ENCODE assay signal across 23 cellular contexts in the genomic region with DNA sequence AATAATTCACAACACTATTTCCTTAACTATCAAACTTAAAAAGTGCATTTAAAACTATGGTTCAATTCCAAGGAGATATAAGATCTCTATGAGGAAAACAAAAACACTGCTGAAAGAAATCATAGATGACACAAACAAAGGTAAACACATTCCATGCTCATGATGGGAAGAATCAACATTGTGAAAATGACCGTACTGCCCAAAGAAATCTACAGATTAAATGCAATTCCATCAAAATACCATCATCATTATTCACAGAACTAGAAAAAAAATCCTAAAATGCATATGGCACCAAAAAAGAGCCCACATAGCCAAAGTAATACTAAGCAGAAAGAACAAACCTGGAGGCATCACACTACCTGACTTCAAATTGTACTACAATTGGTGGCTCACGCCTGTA.
"Had no signal": no experiment of that assay in that cellular context is flagged by ENCODE, and none has a peak within 500 bp of the region (broad histone marks: within the 10 kb centered on the region; RNA-seq: fewer than 3 reads in every experiment).

No MANE protein-coding gene starts in this region.

- H3K4me3 ChIP-seq: cardiac muscle cell, thoracic aorta, upper lobe of left lung had no signal

- H3K27me3 ChIP-seq: cardiac muscle cell, upper lobe of left lung had no signal

- H3K4me1 ChIP-seq: upper lobe of left lung had no signal

- H3K36me3 ChIP-seq: cardiac muscle cell, thoracic aorta, upper lobe of left lung had no signal

- ATAC-seq: activated CD4-positive, alpha-beta T cell treated with anti-CD3 and anti-CD28 coated beads for 36 hours; activated T-cell treated with anti-CD3 and anti-CD28 coated beads, Interleukin-2, amount 50 U/mL, for 4 hours; naive thymus-derived CD8-positive, alpha-beta T cell; stimulated activated naive B cell treated with anti-CD40 and anti-IgM and Interleukin-4, amounts not matched to agents 10 μg/mL and 1 μg/mL and 100 μg/mL, for 72 hours; T-cell had no signal

- DNase-seq: activated B cell treated with CpG ODN at 0.5 μM for 24 hours; activated CD4-positive, alpha-beta T cell treated with anti-CD3 and anti-CD28 coated beads for 36 hours; activated CD4-positive, alpha-beta T cell treated with anti-CD3 and anti-CD28 coated beads, Interleukin-2, amount 50 U/mL, for 48 hours; activated CD8-positive, alpha-beta memory T cell treated with anti-CD3 and anti-CD28 coated beads, Interleukin-2, amount 50 U/mL, for 48 hours; activated naive CD4-positive, alpha-beta T cell treated with anti-CD3 and anti-CD28 coated beads for 36 hours; activated naive CD8-positive, alpha-beta T cell treated with anti-CD3 and anti-CD28 coated beads, Interleukin-2, amount 10 ng/mL, durations not matched to agents 7 days and 5 days; activated T-cell treated with anti-CD3 and anti-CD28 coated beads, Interleukin-2, amount 50 U/mL, for 4 hours; amygdala; cortex of kidney; endodermal cell; foreskin melanocyte; immature natural killer cell; kidney glomerular epithelial cell; left ventricle myocardium superior; naive thymus-derived CD8-positive, alpha-beta T cell; retina; stimulated activated CD4-positive, alpha-beta T cell treated with anti-CD3 and anti-CD28 coated beads, Interleukin-2, amount 100 ng/mL, for 48 hours; stimulated activated CD8-positive, alpha-beta memory T cell treated with anti-CD3 and anti-CD28 coated beads, Interleukin-4, amount 100 ng/mL, for 48 hours; stimulated activated naive B cell treated with anti-CD40 and anti-IgM and Interleukin-4, amounts not matched to agents 10 μg/mL and 1 μg/mL and 100 μg/mL, for 72 hours; T-cell; upper lobe of left lung had no signal

- H3K9me3 ChIP-seq: thoracic aorta, upper lobe of left lung had no signal

- H3K27ac ChIP-seq: cardiac muscle cell, thoracic aorta, upper lobe of left lung had no signal
